ENCODE assay signal across 8 cellular contexts in the genomic region with DNA sequence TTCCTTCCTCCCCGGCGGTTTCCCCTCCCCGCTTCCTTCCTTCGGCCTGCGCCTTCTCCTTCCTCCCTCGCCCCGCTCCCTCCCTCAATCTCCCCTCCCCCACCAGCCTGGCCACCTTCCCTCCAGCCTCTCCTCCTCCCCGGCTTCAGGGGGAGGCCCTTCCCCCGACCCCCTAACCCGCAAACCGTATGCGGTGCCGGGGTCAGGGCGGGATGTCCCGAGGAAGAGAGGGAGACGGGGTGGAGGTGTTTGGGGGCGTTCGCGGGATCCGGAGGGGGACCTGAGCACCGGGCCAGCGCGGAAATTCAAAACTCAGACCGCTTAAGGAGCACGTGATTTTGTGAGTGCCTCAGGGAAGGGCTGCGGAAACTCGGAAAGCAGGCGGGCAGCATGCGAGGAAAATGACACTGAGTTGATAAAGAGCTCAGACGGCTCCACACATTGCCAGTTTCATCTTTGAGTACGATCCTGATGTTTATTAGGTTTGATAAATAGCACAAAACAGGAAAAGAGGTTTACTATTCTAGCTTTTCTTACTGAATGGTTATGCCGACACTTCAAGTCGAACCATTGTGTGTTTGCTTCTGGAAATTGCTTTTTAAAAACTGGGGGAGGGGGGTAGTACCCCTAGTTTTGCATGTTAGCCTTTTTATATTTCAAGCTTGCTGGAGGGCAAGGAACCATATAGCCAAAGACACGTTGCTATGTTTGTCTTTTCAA. TPM values are rescaled to one million over a fixed set of nuclear protein-coding genes. Genes with fewer than 3 reads are reported as not detected.
DNase-seq lines count a peak whose midpoint lies in the region; ATAC-seq, FAIRE-seq and TF ChIP-seq lines count a peak whose summit lies in the region.

No MANE protein-coding gene starts in this region.

- CTCF ChIA-PET in SK-N-SH (lab: Yijun Ruan, JAX), result interaction anchor here (0.6 to 2.0 kb wide), 4 partner anchors 50 to 706 kb away, joined by 3 to 7 read pairs (median 3); no protein-coding TSS in a partner anchor

- TF ChIP-seq RAD21 in SK-N-SH (IDR thresholded peaks at IDR 0.05; ENCODE audit: low read length), result no peak

- H3K4me3 ChIP-seq in Karpas-422 (ENCODE audit: low read length) (peak overlapping the region; percentile 71), SK-N-SH (ENCODE audit: low read depth in 2 of 2, low read length in 1 of 2) (peak overlapping the region; percentile 87 to 91), brain microvascular endothelial cell (ENCODE audit: low read depth, low read length) (peak overlapping the region; percentile 72), keratinocyte (ENCODE audit: control insufficient read depth in 2 of 3, extremely low read depth in 1 of 3, insufficient read depth in 2 of 3, low read depth in 1 of 3, low read length in 3 of 3) (peak overlapping the region; percentile 69 to 94 (median 93))

- H3K27me3 ChIP-seq in Karpas-422 (ENCODE audit: low read length) (no peaks in the 10 kb centered on the region), SK-N-SH (ENCODE audit: insufficient read depth) (no peaks in the 10 kb centered on the region), brain microvascular endothelial cell (replicated peaks) (no peaks in the 10 kb centered on the region), keratinocyte (ENCODE audit: control insufficient read depth, extremely low read depth, insufficient read depth, low read length) (no peaks in the 10 kb centered on the region)

- H3K4me1 ChIP-seq in Karpas-422 (ENCODE audit: low read length), result peaks cover 42% of the 10 kb centered on the region
- H3K4me1 ChIP-seq in SK-N-SH (ENCODE audit: control insufficient read depth in 1 of 2, insufficient read depth in 2 of 2, low read depth in 1 of 2, low read length in 1 of 2), result peaks cover 11 to 21% of the 10 kb centered on the region in 2 experiments; a peak in 3 of 4 replicates
- peaks cover 21% of the 10 kb centered on the region for H3K4me1 ChIP-seq in keratinocyte (ENCODE audit: control insufficient read depth, extremely low read depth, insufficient read depth, low read length)

- H3K36me3 ChIP-seq in Karpas-422 (ENCODE audit: insufficient read depth, low read length) (no peaks in the 10 kb centered on the region), SK-N-SH (replicated peaks in 1 of 2; ENCODE audit: control insufficient read depth in 1 of 2, insufficient read depth in 2 of 2, low read length in 1 of 2) (no peaks in the 10 kb centered on the region), brain microvascular endothelial cell (replicated peaks) (no peaks in the 10 kb centered on the region), keratinocyte (ENCODE audit: control insufficient read depth in 2 of 2, extremely low read depth in 1 of 2, insufficient read depth in 2 of 2, low read length in 2 of 2) (no peaks in the 10 kb centered on the region)

- peak in 1 of 2 experiments; percentile 17; a peak in 1 of 4 replicates for TF ChIP-seq EP300 in SK-N-SH (IDR thresholded peaks at IDR 0.05; ENCODE audit: borderline replicate concordance in 1 of 2, low read depth in 1 of 2, low read length in 1 of 2)

- FAIRE-seq in keratinocyte (lab: Jason Lieb, UNC), result peak; percentile 39

- H3K27ac ChIP-seq in Karpas-422 (ENCODE audit: low read length) (peak overlapping the region; percentile 8; the same call in 1 of the 2 replicates), SK-N-SH (ENCODE audit: low read depth in 2 of 2, low read length in 1 of 2) (peak overlapping the region; percentile 84 to 93), brain microvascular endothelial cell (peak overlapping the region; percentile 43), keratinocyte (ENCODE audit: control insufficient read depth, insufficient read depth, low read length) (peak overlapping the region; percentile 89)

- TF ChIP-seq CTCF in SK-N-SH (IDR thresholded peaks at IDR 0.05) (no peak), brain microvascular endothelial cell (IDR thresholded peaks at IDR 0.05; ENCODE audit: low read depth, low read length, missing control alignments) (no peak), keratinocyte (optimal IDR thresholded peaks at IDR 0.05 in 1 of 3, IDR thresholded peaks at IDR 0.05 in 1 of 3, conservative IDR thresholded peaks at IDR 0.05 in 1 of 3; ENCODE audit: extremely low read depth in 1 of 3, insufficient read depth in 2 of 3, low read length in 3 of 3) (no peak)

- H3K9me1 ChIP-seq in keratinocyte (ENCODE audit: control insufficient read depth, extremely low read depth, insufficient read depth, low read length), result no peaks in the 10 kb centered on the region

- peak overlapping the region; percentile 74 for H3K9ac ChIP-seq in Karpas-422 (ENCODE audit: low read length)
- peak overlapping the region; percentile 83 for H3K9ac ChIP-seq in SK-N-SH
- H3K9ac ChIP-seq in keratinocyte (ENCODE audit: control insufficient read depth, extremely low read depth, insufficient read depth, low read length), result peak overlapping the region; percentile 89

- DNase-seq in DMS79 treated with DMSO at 0.1 percent for 48 hours (lab: John Stamatoyannopoulos, UW) (peak; percentile 38), Karpas-422 (peak; percentile 82), SK-N-SH (no peak), brain microvascular endothelial cell (peak; percentile 46), keratinocyte (ENCODE audit: low read depth, low spot score) (no peak), NCI-H187 treated with DMSO at 0.1 percent for 48 hours (lab: John Stamatoyannopoulos, UW) (no peak)
- DNase-seq in stimulated activated CD4-positive, alpha-beta T cell treated with anti-CD3 and anti-CD28 coated beads, Interleukin-15, amount 100 ng/mL, for 24 hours, result peak; percentile 79

- 2% methylated on average over 32 of the region's 34 CpGs for WGBS in SK-N-SH (ENCODE audit: low lambda C conversion rate)

- POLR2A ChIA-PET in SK-N-SH (lab: Yijun Ruan, JAX), result interaction anchor here (0.6 to 2.0 kb wide), 6 partner anchors 49 to 706 kb away, joined by 3 to 9 read pairs (median 5); a partner anchor contains a TSS

- dilution Hi-C loops in keratinocyte (cut with MboI; ENCODE audit: extremely low pct_ligation_motif_present, low sequenced_read_pairs), result no loop called here

- ATAC-seq in HG03097 (IDR thresholded peaks at IDR 0.05; ENCODE audit: low FRiP score, unreplicated experiment), result no peak

- H3K9me3 ChIP-seq in Karpas-422 (ENCODE audit: low read length), result no peaks in the 10 kb centered on the region
- no peaks in the 10 kb centered on the region for H3K9me3 ChIP-seq in SK-N-SH
- H3K9me3 ChIP-seq in keratinocyte (ENCODE audit: control insufficient read depth, low read depth, low read length), result no peaks in the 10 kb centered on the region

- H3K9me2 ChIP-seq in Karpas-422 (replicated peaks; ENCODE audit: insufficient read depth, low read length), result no peaks in the 10 kb centered on the region
- H3K9me2 ChIP-seq in SK-N-SH, result no peaks in the 10 kb centered on the region

- H2AFZ ChIP-seq in Karpas-422 (ENCODE audit: low read length) (peak overlapping the region; percentile 22; the same call in 1 of the 2 replicates), SK-N-SH (ENCODE audit: low read depth) (peak overlapping the region; percentile 98), keratinocyte (ENCODE audit: control insufficient read depth, low read length) (peak overlapping the region; percentile 83)

- H3K4me2 ChIP-seq in Karpas-422 (ENCODE audit: low read depth, low read length, poor library complexity, severe bottlenecking) (peak overlapping the region; percentile 93), SK-N-SH (peak overlapping the region; percentile 99), keratinocyte (ENCODE audit: control insufficient read depth, extremely low read depth, insufficient read depth, low read depth, low read length) (peak overlapping the region; percentile 100)

- H3F3A ChIP-seq in SK-N-SH (replicated peaks; ENCODE audit: insufficient read depth), result peaks cover 35% of the 10 kb centered on the region

- H3K79me2 ChIP-seq in Karpas-422 (ENCODE audit: low read length) (no peaks in the 10 kb centered on the region), SK-N-SH (ENCODE audit: insufficient read depth) (peaks cover 13% of the 10 kb centered on the region; the same call in 1 of the 2 replicates), keratinocyte (ENCODE audit: control insufficient read depth, insufficient read depth, low read length) (no peaks in the 10 kb centered on the region)

- in situ Hi-C loops in brain microvascular endothelial cell (cut with HindIII; ENCODE audit: low pct_ligation_motif_present, low sequenced_read_pairs), result no loop called here

- H4K20me1 ChIP-seq in Karpas-422 (ENCODE audit: insufficient read depth, low read depth, low read length), result no peaks in the 10 kb centered on the region
- H4K20me1 ChIP-seq in SK-N-SH (ENCODE audit: insufficient read depth), result no peaks in the 10 kb centered on the region
- H4K20me1 ChIP-seq in keratinocyte (ENCODE audit: control insufficient read depth, extremely low read depth, insufficient read depth, low read length), result no peaks in the 10 kb centered on the region

TF ChIP-seq in SK-N-SH, 30 proteins besides CTCF, POLR2A, EP300 and RAD21 (continues in another document):
- TF ChIP-seq NRF1 (IDR thresholded peaks at IDR 0.05; ENCODE audit: low read depth, low read length) (no peak), RCOR1 (IDR thresholded peaks at IDR 0.05; ENCODE audit: low read length) (no peak), CHD2 (IDR thresholded peaks at IDR 0.05; ENCODE audit: low read length, partially characterized antibody) (no peak), MXI1 (IDR thresholded peaks at IDR 0.05; ENCODE audit: low read depth, low read length) (peak; percentile 98)
- TF ChIP-seq, protein P1, sequence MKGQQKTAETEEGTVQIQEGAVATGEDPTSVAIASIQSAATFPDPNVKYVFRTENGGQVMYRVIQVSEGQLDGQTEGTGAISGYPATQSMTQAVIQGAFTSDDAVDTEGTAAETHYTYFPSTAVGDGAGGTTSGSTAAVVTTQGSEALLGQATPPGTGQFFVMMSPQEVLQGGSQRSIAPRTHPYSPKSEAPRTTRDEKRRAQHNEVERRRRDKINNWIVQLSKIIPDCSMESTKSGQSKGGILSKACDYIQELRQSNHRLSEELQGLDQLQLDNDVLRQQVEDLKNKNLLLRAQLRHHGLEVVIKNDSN (IDR thresholded peaks at IDR 0.05; ENCODE audit: borderline replicate concordance, low read depth), result peak; percentile 81

RNA-seq across cellular contexts. Expression of a gene that starts 5.4 kb away (rescaled TPM):
- total RNA-seq in Karpas-422 (2014; rRNA removed; shearing (Covaris generic); ENCODE audit: low replicate concordance), result 11.7 and 12.4 TPM in 2 replicates
- polyA plus RNA-seq in SK-N-SH (2012; rRNA removed) (1.7 and 3.3 TPM in 2 replicates), keratinocyte (0.82 to 1.7 TPM (median 1.5 TPM) in 3 replicates)
- polyA plus RNA-seq in SK-N-SH (2012; cell fraction: cytosol; rRNA removed), result 2.2 and 2.4 TPM in 2 replicates
- 6.2 and 7.2 TPM in 2 replicates for polyA plus RNA-seq in SK-N-SH (2012; cell fraction: nucleus; rRNA removed)
- 2.2 TPM for polyA plus RNA-seq in keratinocyte (2011; ENCODE audit: low read depth)
- 0.91 and 1.1 TPM in 2 replicates for polyA plus RNA-seq in keratinocyte (2011; cell fraction: cytosol; rRNA removed)
- 5.1 and 5.9 TPM in 2 replicates for polyA plus RNA-seq in keratinocyte (2011; cell fraction: nucleus; rRNA removed)
- 1.6 and 2.7 TPM in 2 replicates for polyA plus RNA-seq in keratinocyte (2012; ENCODE audit: low replicate concordance)
- 1.3 to 11.4 TPM (median 8.5 TPM) in 3 replicates for polyA minus RNA-seq in keratinocyte
- 9.8 TPM for polyA minus RNA-seq in keratinocyte (2011; cell fraction: cytosol; rRNA and poly(A)+ RNA removed)
- polyA minus RNA-seq in keratinocyte (2011; cell fraction: nucleus; rRNA and poly(A)+ RNA removed), result 6.8 and 15.2 TPM in 2 replicates

Comparison
In these comparisons a context has a peak if more than half of its experiments do, and no peak if none do; other contexts are left out.
1. DNase-seq: peak in DMS79 treated with DMSO at 0.1 percent for 48 hours (single experiment), Karpas-422 (single experiment), brain microvascular endothelial cell (single experiment) and stimulated activated CD4-positive, alpha-beta T cell treated with anti-CD3 and anti-CD28 coated beads, Interleukin-15, amount 100 ng/mL, for 24 hours (single experiment); none in SK-N-SH (single experiment), keratinocyte (single experiment) and NCI-H187 treated with DMSO at 0.1 percent for 48 hours (single experiment).
2. H2AFZ ChIP-seq: peak in every context shown above with its lines; median percentile 98 in SK-N-SH; 83 in keratinocyte; 22 in Karpas-422.
3. H3K27ac ChIP-seq: peak in every context shown above with its lines; median percentile 89 in keratinocyte; 88 in SK-N-SH; 43 in brain microvascular endothelial cell; 8 in Karpas-422.
4. Peak in every context shown above with its lines, with median percentiles within 50 percentile points of each other: H3K4me2 ChIP-seq, H3K4me3 ChIP-seq and H3K9ac ChIP-seq.